ENCODE assay signal across 8 cellular contexts in genomic region chr19:1239420-1239795, GRCh38. TPM values are rescaled to one million over a fixed set of nuclear protein-coding genes. Genes with fewer than 3 reads are reported as not detected.
A peak's percentile ranks its signal among the peaks of the same experiment; 100 is the strongest.
DNase-seq lines count a peak whose midpoint lies in the region; ATAC-seq and TF ChIP-seq lines count a peak whose summit lies in the region.

No MANE protein-coding gene starts in this region.

- no peak for TF ChIP-seq CTCF in OCI-LY3 (IDR thresholded peaks at IDR 0.05; ENCODE audit: low read depth, low read length)
- no peak for TF ChIP-seq CTCF in endothelial cell (IDR thresholded peaks at IDR 0.05; ENCODE audit: unreplicated experiment)
- TF ChIP-seq CTCF in progenitor cell of endocrine pancreas (IDR thresholded peaks at IDR 0.05; ENCODE audit: unreplicated experiment), result no peak
- no peak for TF ChIP-seq CTCF in GM13977 (IDR thresholded peaks at IDR 0.05; ENCODE audit: extremely low read depth, insufficient read depth, missing control alignments)

- peak overlapping the region in 6 of 8 donors; percentile 55 to 88 (median 73) for H3K4me3 Mint-ChIP-seq in CD4-positive, alpha-beta memory T cell
- H3K4me3 Mint-ChIP-seq in endothelial cell (ENCODE audit: unreplicated experiment) (peak overlapping the region; percentile 89), progenitor cell of endocrine pancreas (ENCODE audit: low read depth) (peak overlapping the region; percentile 76)

- H3K36me3 ChIP-seq in CD4-positive, alpha-beta memory T cell (ENCODE audit: insufficient read depth, low read length), result no peaks in the 10 kb centered on the region
- peaks cover 6% of the 10 kb centered on the region for H3K36me3 ChIP-seq in OCI-LY3 (replicated peaks; ENCODE audit: low read depth, low read length)

- peaks cover 0 to 3% (median 0%) of the 10 kb centered on the region in 8 donors for H3K9me3 Mint-ChIP-seq in CD4-positive, alpha-beta memory T cell
- H3K9me3 Mint-ChIP-seq in endothelial cell (ENCODE audit: unreplicated experiment), result no peaks in the 10 kb centered on the region
- no peaks in the 10 kb centered on the region for H3K9me3 Mint-ChIP-seq in progenitor cell of endocrine pancreas (ENCODE audit: low read depth)

- peak overlapping the region; percentile 76 for H3K4me2 ChIP-seq in OCI-LY3 (ENCODE audit: low read length)

- intact Hi-C loops in CD4-positive, alpha-beta memory T cell (cut with micrococcal nuclease), result no loop called here

- H3K79me2 ChIP-seq in OCI-LY3 (ENCODE audit: low read length), result peaks cover 10% of the 10 kb centered on the region

- in situ Hi-C loops in GM13977 (cut with MboI; ENCODE audit: low pct_unique_long_range_greater_than_20kb, low sequenced_read_pairs, unreplicated experiment), result no loop called here

- no peak for ATAC-seq in HG02973 (IDR thresholded peaks at IDR 0.05; ENCODE audit: unreplicated experiment)

- peaks cover 46% of the 10 kb centered on the region for H3K4me1 ChIP-seq in CD4-positive, alpha-beta memory T cell (ENCODE audit: insufficient read depth, low read length)
- H3K4me1 ChIP-seq in OCI-LY3 (ENCODE audit: low read length), result peaks cover 23% of the 10 kb centered on the region

- POLR2A ChIA-PET in CD4-positive, alpha-beta memory T cell (lab: Charles Lee; ENCODE audit: partially characterized antibody), result interaction anchor here (0.7 to 10.1 kb wide), 6 partner anchors 25 to 171 kb away, joined by 3 to 650 read pairs (median 3); partner anchors contain the start of genes CIRBP and POLR2E

- peaks cover 10 to 48% (median 29%) of the 10 kb centered on the region in 4 donors for H3K4me1 Mint-ChIP-seq in CD4-positive, alpha-beta memory T cell
- H3K4me1 Mint-ChIP-seq in endothelial cell (ENCODE audit: unreplicated experiment) (peaks cover 5% of the 10 kb centered on the region), progenitor cell of endocrine pancreas (ENCODE audit: low read depth) (peaks cover 11% of the 10 kb centered on the region)

- no peaks in the 10 kb centered on the region for H3K9me3 ChIP-seq in CD4-positive, alpha-beta memory T cell (ENCODE audit: control insufficient read depth in 1 of 2, low read length in 2 of 2)
- no peaks in the 10 kb centered on the region for H3K9me3 ChIP-seq in OCI-LY3 (ENCODE audit: insufficient read depth, low read length)

- peaks cover 0 to 3% of the 10 kb centered on the region in 2 donors for H3K36me3 Mint-ChIP-seq in CD4-positive, alpha-beta memory T cell
- H3K36me3 Mint-ChIP-seq in endothelial cell (ENCODE audit: low read depth, unreplicated experiment) (no peaks in the 10 kb centered on the region), progenitor cell of endocrine pancreas (ENCODE audit: insufficient read depth) (no peaks in the 10 kb centered on the region)

- peak overlapping the region; percentile 38 for H3K27ac ChIP-seq in CD4-positive, alpha-beta memory T cell (ENCODE audit: low read depth, low read length)
- no peak overlapping the region for H3K27ac ChIP-seq in OCI-LY3 (ENCODE audit: low read length)

- no peaks in the 10 kb centered on the region for H3K27me3 ChIP-seq in CD4-positive, alpha-beta memory T cell (ENCODE audit: insufficient read depth, low read length)
- H3K27me3 ChIP-seq in OCI-LY3 (ENCODE audit: low read depth, low read length), result no peaks in the 10 kb centered on the region

- H2AFZ ChIP-seq in OCI-LY3 (ENCODE audit: low read depth, low read length), result no peak overlapping the region

- no peak for DNase-seq in CD4-positive, alpha-beta memory T cell
- DNase-seq in endothelial cell (ENCODE audit: low spot score), result no peak
- no peak for DNase-seq in progenitor cell of endocrine pancreas (ENCODE audit: low spot score, unreplicated experiment)
- no peak for DNase-seq in SKM-1 (lab: John Stamatoyannopoulos, UW; ENCODE audit: unreplicated experiment)
- no peak for DNase-seq in H4 (ENCODE audit: low spot score)
- DNase-seq in GM13977 (ENCODE audit: low spot score), result no peak

- peak overlapping the region; percentile 75 to 95 (median 88) for H3K27ac Mint-ChIP-seq in CD4-positive, alpha-beta memory T cell
- H3K27ac Mint-ChIP-seq in endothelial cell (ENCODE audit: unreplicated experiment) (no peak overlapping the region), progenitor cell of endocrine pancreas (peak overlapping the region; percentile 89)

- no peaks in the 10 kb centered on the region for H4K20me1 ChIP-seq in OCI-LY3 (ENCODE audit: insufficient read depth, low read length)

- H3K9ac ChIP-seq in OCI-LY3 (ENCODE audit: low read length), result peak overlapping the region; percentile 63; the same call in 1 of the 2 replicates

- H3K27me3 Mint-ChIP-seq in CD4-positive, alpha-beta memory T cell, result peaks cover 6 to 10% of the 10 kb centered on the region in 2 donors
- H3K27me3 Mint-ChIP-seq in endothelial cell (ENCODE audit: unreplicated experiment), result peaks cover 20% of the 10 kb centered on the region
- no peaks in the 10 kb centered on the region for H3K27me3 Mint-ChIP-seq in progenitor cell of endocrine pancreas

- CTCF ChIA-PET in CD4-positive, alpha-beta memory T cell (lab: Charles Lee; ENCODE audit: partially characterized antibody), result interaction anchor here (1.7 kb wide), 1 partner anchor 255 kb away, joined by 6 read pairs; the partner anchor contains the start of gene WDR18

- H3K4me3 ChIP-seq in CD4-positive, alpha-beta memory T cell (ENCODE audit: low read length in 2 of 2), result no peak overlapping the region
- peak overlapping the region; percentile 77 for H3K4me3 ChIP-seq in OCI-LY3 (ENCODE audit: low read length)

RNA-seq across cellular contexts. Expression of gene CBARP, which starts 1.6 kb away (rescaled TPM):
- not detected for total RNA-seq in CD4-positive, alpha-beta memory T cell
- not detected for polyA plus RNA-seq in CD4-positive, alpha-beta memory T cell
- total RNA-seq in endothelial cell (ENCODE audit: unreplicated experiment) (10.4 TPM), progenitor cell of endocrine pancreas (12.4 and 13.0 TPM in 2 replicates)
- 0.37 and 1.2 TPM in 2 replicates for total RNA-seq in H4 (2014; rRNA removed; shearing (Covaris generic))

RNA-seq across cellular contexts. Expression of gene ATP5F1D, which starts 2.1 kb away (rescaled TPM):
- total RNA-seq in CD4-positive, alpha-beta memory T cell, result 100 to 1,000 TPM; 105 to 108 TPM
- 100 to 1,000 TPM; 133 to 243 TPM for polyA plus RNA-seq in CD4-positive, alpha-beta memory T cell
- 175 TPM for total RNA-seq in endothelial cell (ENCODE audit: unreplicated experiment)
- total RNA-seq in progenitor cell of endocrine pancreas, result 107 and 117 TPM in 2 replicates
- total RNA-seq in H4 (2014; rRNA removed; shearing (Covaris generic)), result 34.9 and 37.0 TPM in 2 replicates

RNA-seq across cellular contexts. Expression of gene MIDN, which starts 9.0 kb away (rescaled TPM):
- 10 to 100 TPM; 30.3 to 34.0 TPM for total RNA-seq in CD4-positive, alpha-beta memory T cell
- 1 to 10 TPM in 1 of 2 donors, under 1 TPM in 1; 0.75 to 6.1 TPM for polyA plus RNA-seq in CD4-positive, alpha-beta memory T cell
- total RNA-seq in endothelial cell (ENCODE audit: unreplicated experiment) (204 TPM), progenitor cell of endocrine pancreas (187 and 193 TPM in 2 replicates)
- 2.4 and 4.2 TPM in 2 replicates for total RNA-seq in H4 (2014; rRNA removed; shearing (Covaris generic))

RNA-seq across cellular contexts. Expression of gene CIRBP, which starts 29.7 kb away (rescaled TPM):
- total RNA-seq in CD4-positive, alpha-beta memory T cell, result 100 to 1,000 TPM; 574 to 638 TPM
- polyA plus RNA-seq in CD4-positive, alpha-beta memory T cell, result 100 to 1,000 TPM; 160 to 257 TPM
- total RNA-seq in endothelial cell (ENCODE audit: unreplicated experiment), result 315 TPM
- 462 and 465 TPM in 2 replicates for total RNA-seq in progenitor cell of endocrine pancreas
- total RNA-seq in H4 (2014; rRNA removed; shearing (Covaris generic)), result 196 and 197 TPM in 2 replicates

RNA-seq across cellular contexts. Expression of gene STK11, which starts 33.8 kb away (rescaled TPM):
- 100 to 1,000 TPM; 112 to 114 TPM for total RNA-seq in CD4-positive, alpha-beta memory T cell
- polyA plus RNA-seq in CD4-positive, alpha-beta memory T cell, result 10 to 100 TPM; 11.0 to 43.5 TPM
- total RNA-seq in endothelial cell (ENCODE audit: unreplicated experiment) (63.9 TPM), progenitor cell of endocrine pancreas (59.3 and 61.5 TPM in 2 replicates)
- total RNA-seq in H4 (2014; rRNA removed; shearing (Covaris generic)), result 17.4 and 28.7 TPM in 2 replicates
